8 cellular contexts compared by ENCODE assay signal in genomic region chr4:9152182-9153007, GRCh38. TPM values are rescaled to one million over a fixed set of nuclear protein-coding genes. Genes with fewer than 3 reads are reported as not detected.
DNase-seq lines count a peak whose midpoint lies in the region; ATAC-seq and TF ChIP-seq lines count a peak whose summit lies in the region.
"Not testable (repeated sequence)": the region's sequence is repeated elsewhere in the genome, so short reads cannot be mapped to it uniquely, and the experiment has no call there.

No MANE protein-coding gene starts in this region.

- not testable (repeated sequence) for H3K27me3 ChIP-seq in esophagus squamous epithelium; mesendoderm (ENCODE audit: insufficient read depth, low read length, poor library complexity)

- not testable (repeated sequence) for H4K5ac ChIP-seq in mesendoderm (ENCODE audit: low read length)

- peak overlapping the region; percentile 92 to 94 (median 93) for H3K4me3 Mint-ChIP-seq in T-cell
- H3K4me3 Mint-ChIP-seq in activated naive CD4-positive, alpha-beta T cell treated with anti-CD3 and anti-CD28 coated beads for 36 hours = peak overlapping the region; percentile 89

- not testable (repeated sequence) for H3K23ac ChIP-seq in mesendoderm (ENCODE audit: low read length)

- not testable (repeated sequence) for H2BK120ac ChIP-seq in mesendoderm (ENCODE audit: low read depth, low read length)

- H3K27ac Mint-ChIP-seq in T-cell = peak overlapping the region; percentile 99 to 100
- H3K27ac Mint-ChIP-seq in activated naive CD4-positive, alpha-beta T cell treated with anti-CD3 and anti-CD28 coated beads for 36 hours = peak overlapping the region; percentile 96

- peak; percentile 74 for ATAC-seq in GM21360 (IDR thresholded peaks at IDR 0.05; ENCODE audit: unreplicated experiment)
- peak; percentile 67 to 76 (median 74) for ATAC-seq in T-cell (replicated peaks in 1 of 4)

- peak overlapping the region; percentile 81 for H3K4ac ChIP-seq in mesendoderm (ENCODE audit: low read depth, low read length)

- peaks cover 0 to 15% (median 4%) of the 10 kb centered on the region in 3 donors for H3K4me1 ChIP-seq in esophagus squamous epithelium
- not testable (repeated sequence) for H3K4me1 ChIP-seq in mesendoderm (ENCODE audit: control insufficient read depth, low read depth, low read length)

- H3K4me2 ChIP-seq in mesendoderm (ENCODE audit: low read length) = not testable (repeated sequence)

- H3K27ac ChIP-seq in esophagus squamous epithelium = peak overlapping the region; percentile 91 to 95 (median 94)
- peak overlapping the region; percentile 51 for H3K27ac ChIP-seq in mesendoderm (ENCODE audit: low read depth, low read length)

- not testable (repeated sequence) for H3K27me3 Mint-ChIP-seq in T-cell; activated naive CD4-positive, alpha-beta T cell treated with anti-CD3 and anti-CD28 coated beads for 36 hours (ENCODE audit: low read depth)

- TF ChIP-seq CTCF in AG09309 (IDR thresholded peaks at IDR 0.05; ENCODE audit: control insufficient read depth, insufficient read depth, low read depth, low read length, missing control alignments); esophagus squamous epithelium (IDR thresholded peaks at IDR 0.05): not testable (repeated sequence)

- not testable (repeated sequence) for H4K8ac ChIP-seq in mesendoderm (ENCODE audit: low read depth, low read length)

- not testable (repeated sequence) for H3K9me3 ChIP-seq in esophagus squamous epithelium

- peak overlapping the region; percentile 81 for H3K9ac ChIP-seq in mesendoderm (ENCODE audit: low read length)

- WGBS in esophagus squamous epithelium, 2 donors = 0 to 1% methylated on average over 2 to 13 of the region's 63 CpGs
- WGBS in mesendoderm (ENCODE audit: extremely low coverage, insufficient coverage, low lambda C conversion rate) = no CpG with 5 or more reads among the region's 63 CpGs

- H3K36me3 Mint-ChIP-seq in T-cell; activated naive CD4-positive, alpha-beta T cell treated with anti-CD3 and anti-CD28 coated beads for 36 hours (ENCODE audit: low read depth): not testable (repeated sequence)

- TF ChIP-seq POLR2A in esophagus squamous epithelium (IDR thresholded peaks at IDR 0.05) = peak in 2 of 4 donors; percentile 31 to 63

- H3K4me3 ChIP-seq in AG09309 (ENCODE audit: control insufficient read depth, low read depth, low read length) = peak overlapping the region; percentile 59
- peak overlapping the region; percentile 56 to 84 (median 73) for H3K4me3 ChIP-seq in esophagus squamous epithelium
- peak overlapping the region; percentile 54 for H3K4me3 ChIP-seq in mesendoderm (ENCODE audit: low read length)

- H3K56ac ChIP-seq in mesendoderm (ENCODE audit: low read length) = peak overlapping the region; percentile 79

- not testable (repeated sequence) for H2AK5ac ChIP-seq in mesendoderm (ENCODE audit: low read length)

- peaks cover 6 to 20% (median 13%) of the 10 kb centered on the region in 3 donors for H3K4me1 Mint-ChIP-seq in T-cell
- H3K4me1 Mint-ChIP-seq in activated naive CD4-positive, alpha-beta T cell treated with anti-CD3 and anti-CD28 coated beads for 36 hours (ENCODE audit: low read depth) = peaks cover 11% of the 10 kb centered on the region

- CTCF ChIA-PET in T-cell (lab: Charles Lee); activated naive CD4-positive, alpha-beta T cell treated with anti-CD3 and anti-CD28 coated beads for 36 hours (lab: Charles Lee): not testable (repeated sequence)

- H3K79me2 ChIP-seq in mesendoderm (ENCODE audit: control insufficient read depth, insufficient read depth, low read length) = not testable (repeated sequence)

- H3K9me3 Mint-ChIP-seq in T-cell; activated naive CD4-positive, alpha-beta T cell treated with anti-CD3 and anti-CD28 coated beads for 36 hours: not testable (repeated sequence)

- H3K79me1 ChIP-seq in mesendoderm (ENCODE audit: low read length) = not testable (repeated sequence)

- not testable (repeated sequence) for H2BK15ac ChIP-seq in mesendoderm (replicated peaks; ENCODE audit: low read depth)

- DNase-seq in AG09309 (ENCODE audit: low read depth) (peak; percentile 73), MV-4-11 (lab: John Stamatoyannopoulos, UW) (peak; percentile 88), T-cell (peak; percentile 64 to 96 (median 84)), esophagus squamous epithelium (lab: John Stamatoyannopoulos, UW) (peak; percentile 58), mesendoderm (peak; percentile 97)
- peak; percentile 98 for DNase-seq in activated naive CD4-positive, alpha-beta T cell treated with anti-CD3 and anti-CD28 coated beads for 36 hours
- DNase-seq in stimulated activated CD4-positive, alpha-beta T cell treated with anti-CD3 and anti-CD28 coated beads, Interleukin-2, amount 100 ng/mL, for 24 hours = peak; percentile 97

- intact Hi-C loops in activated naive CD4-positive, alpha-beta T cell treated with anti-CD3 and anti-CD28 coated beads for 36 hours (cut with micrococcal nuclease) = loop anchor here (2.0 to 10.0 kb wide), 5 partner anchors 540 to 994 kb away; partner anchors contain the start of genes ABLIM2, ACOX3, TRMT44 and WDR1
- intact Hi-C loops in esophagus squamous epithelium (cut with DNase I) = not testable (repeated sequence)

- not testable (repeated sequence) for H3K36me3 ChIP-seq in esophagus squamous epithelium; mesendoderm (ENCODE audit: control insufficient read depth, insufficient read depth, low read length)

- POLR2A ChIA-PET in T-cell (lab: Charles Lee) = not testable (repeated sequence)

- not testable (repeated sequence) for H2BK5ac ChIP-seq in mesendoderm (ENCODE audit: low read length)

- peak overlapping the region; percentile 76 for H3K18ac ChIP-seq in mesendoderm (ENCODE audit: low read length)

RNA-seq across cellular contexts. Expression of gene FAM90A26, which starts 17.8 kb away (rescaled TPM):
- not detected for total RNA-seq in T-cell
- not detected for total RNA-seq in activated naive CD4-positive, alpha-beta T cell treated with anti-CD3 and anti-CD28 coated beads for 36 hours
- total RNA-seq in esophagus squamous epithelium = not detected
- polyA plus RNA-seq in mesendoderm (2013, experiment 1 of 2) = not detected
- not detected for polyA plus RNA-seq in mesendoderm (2013, experiment 2 of 2)

RNA-seq across cellular contexts. Expression of gene USP17L10, which starts 58.1 kb away (rescaled TPM):
- total RNA-seq in T-cell = not detected
- not detected for total RNA-seq in activated naive CD4-positive, alpha-beta T cell treated with anti-CD3 and anti-CD28 coated beads for 36 hours
- total RNA-seq in esophagus squamous epithelium = not detected
- not detected for polyA plus RNA-seq in mesendoderm (2013, experiment 1 of 2)
- polyA plus RNA-seq in mesendoderm (2013, experiment 2 of 2) = not detected

Comparison
In these comparisons a context has a peak if more than half of its experiments do, and no peak if none do; other contexts are left out.
1. Peak in every context shown above with its lines: DNase-seq, ATAC-seq, H3K4me3 ChIP-seq and H3K27ac ChIP-seq.